ENCODE assay signal across 28 cellular contexts in genomic region chr2:215866594-215866993, GRCh38.
"Had no signal": no experiment of that assay in that cellular context is flagged by ENCODE, and none has a peak within 500 bp of the region (broad histone marks: within the 10 kb centered on the region; RNA-seq: fewer than 3 reads in every experiment).

No MANE protein-coding gene starts in this region.

- H3K27ac ChIP-seq: breast epithelium, SJSA1 had no signal

- H3K4me1 Mint-ChIP-seq: activated CD8-positive, alpha-beta memory T cell treated with anti-CD3 and anti-CD28 coated beads, Interleukin-2, amount 10 ng/mL, durations not matched to agents 7 days and 5 days; activated naive CD4-positive, alpha-beta T cell treated with anti-CD3 and anti-CD28 coated beads, Interleukin-2, amount 50 U/mL, for 24 hours; IgD-negative memory B cell had no signal

- H3K4me3 Mint-ChIP-seq: activated CD8-positive, alpha-beta memory T cell treated with anti-CD3 and anti-CD28 coated beads, Interleukin-2, amount 10 ng/mL, durations not matched to agents 7 days and 5 days; activated naive CD4-positive, alpha-beta T cell treated with anti-CD3 and anti-CD28 coated beads, Interleukin-2, amount 50 U/mL, for 24 hours; activated T-cell treated with anti-CD3 and anti-CD28 coated beads, Interleukin-2, amount 50 U/mL, for 24 hours; activated T-helper 1 cell treated with anti-CD3 and anti-CD28 coated beads, Interleukin-12 subunit alpha, Interleukin-12 subunit beta, Interleukin-2, Interleukin-4 antibody, amounts not matched to agents 30 ng/mL and 10 ng/mL and 1 ng/mL, durations not matched to agents 14 hours and 24 hours and 36 hours; IgD-negative memory B cell; T-helper 1 cell treated with Interleukin-12 subunit alpha and Interleukin-12 subunit beta and Interleukin-4 antibody, amounts not matched to agents 30 μg/mL and 1 μg/mL, for 36 hours had no signal

- H3K36me3 Mint-ChIP-seq: activated CD8-positive, alpha-beta memory T cell treated with anti-CD3 and anti-CD28 coated beads, Interleukin-2, amount 10 ng/mL, durations not matched to agents 7 days and 5 days; activated naive CD4-positive, alpha-beta T cell treated with anti-CD3 and anti-CD28 coated beads, Interleukin-2, amount 50 U/mL, for 24 hours; IgD-negative memory B cell had no signal

- H3K9me3 Mint-ChIP-seq: activated naive CD4-positive, alpha-beta T cell treated with anti-CD3 and anti-CD28 coated beads, Interleukin-2, amount 50 U/mL, for 24 hours; activated T-cell treated with anti-CD3 and anti-CD28 coated beads, Interleukin-2, amount 50 U/mL, for 24 hours; activated T-helper 1 cell treated with anti-CD3 and anti-CD28 coated beads, Interleukin-12 subunit alpha, Interleukin-12 subunit beta, Interleukin-2, Interleukin-4 antibody, amounts not matched to agents 30 ng/mL and 10 ng/mL and 1 ng/mL, durations not matched to agents 14 hours and 24 hours and 36 hours; T-helper 1 cell treated with Interleukin-12 subunit alpha and Interleukin-12 subunit beta and Interleukin-4 antibody, amounts not matched to agents 30 μg/mL and 1 μg/mL, for 36 hours had no signal

- H3K27ac Mint-ChIP-seq: activated CD8-positive, alpha-beta memory T cell treated with anti-CD3 and anti-CD28 coated beads, Interleukin-2, amount 10 ng/mL, durations not matched to agents 7 days and 5 days; activated naive CD4-positive, alpha-beta T cell treated with anti-CD3 and anti-CD28 coated beads, Interleukin-2, amount 50 U/mL, for 24 hours; activated T-cell treated with anti-CD3 and anti-CD28 coated beads, Interleukin-2, amount 50 U/mL, for 24 hours; activated T-helper 1 cell treated with anti-CD3 and anti-CD28 coated beads, Interleukin-12 subunit alpha, Interleukin-12 subunit beta, Interleukin-2, Interleukin-4 antibody, amounts not matched to agents 30 ng/mL and 10 ng/mL and 1 ng/mL, durations not matched to agents 14 hours and 24 hours and 36 hours; IgD-negative memory B cell; T-helper 1 cell treated with Interleukin-12 subunit alpha and Interleukin-12 subunit beta and Interleukin-4 antibody, amounts not matched to agents 30 μg/mL and 1 μg/mL, for 36 hours had no signal

- ATAC-seq: activated CD8-positive, alpha-beta memory T cell treated with anti-CD3 and anti-CD28 coated beads, Interleukin-2, amount 10 ng/mL, durations not matched to agents 7 days and 5 days; SK-N-SH treated with all-trans-retinoic acid at 6 μM for 48 hours had no signal

- H3K36me3 ChIP-seq: breast epithelium, MG63, SJSA1 had no signal

- FAIRE-seq: RCC 7860 had no signal

- H3K4me1 ChIP-seq: breast epithelium, SJSA1 had no signal

- H3K4me3 ChIP-seq: breast epithelium, MG63, SJSA1 had no signal

- H3K27me3 ChIP-seq: breast epithelium, MG63, SJSA1 had no signal

- H3K9me3 ChIP-seq: breast epithelium, MG63, SJSA1 had no signal

- DNase-seq: activated CD4-positive, alpha-beta T cell treated with anti-CD3 and anti-CD28 coated beads for 48 hours; activated CD4-positive, alpha-beta T cell treated with anti-CD3 and anti-CD28 coated beads, Interleukin-2, amount 50 U/mL, for 4 hours; activated CD4-positive, CD25-positive, alpha-beta regulatory T cell treated with anti-CD3 and anti-CD28 coated beads, Interleukin-2, amount 50 U/mL, for 72 hours; activated CD8-positive, alpha-beta memory T cell treated with anti-CD3 and anti-CD28 coated beads, Interleukin-2, amount 10 ng/mL, durations not matched to agents 7 days and 5 days; activated effector memory CD4-positive, alpha-beta T cell treated with Interleukin-2 at 50 U/mL for 16 hours; activated naive CD4-positive, alpha-beta T cell; activated T-cell treated with anti-CD3 and anti-CD28 coated beads, Interleukin-2, amount 50 U/mL, for 24 hours; aorta; caudate nucleus; KG1; MG63; MV-4-11; NCI-H1092 treated with DMSO at 0.1 percent for 48 hours; NCI-H1436; NCI-H1694 treated with DMSO at 0.1 percent for 48 hours; NCI-H2029 treated with DMSO at 0.1 percent for 48 hours; NCI-H2171; NCI-H226; NCI-H69; SHP77 had no signal
